ENCODE assay signal across 27 cellular contexts in the genomic region with DNA sequence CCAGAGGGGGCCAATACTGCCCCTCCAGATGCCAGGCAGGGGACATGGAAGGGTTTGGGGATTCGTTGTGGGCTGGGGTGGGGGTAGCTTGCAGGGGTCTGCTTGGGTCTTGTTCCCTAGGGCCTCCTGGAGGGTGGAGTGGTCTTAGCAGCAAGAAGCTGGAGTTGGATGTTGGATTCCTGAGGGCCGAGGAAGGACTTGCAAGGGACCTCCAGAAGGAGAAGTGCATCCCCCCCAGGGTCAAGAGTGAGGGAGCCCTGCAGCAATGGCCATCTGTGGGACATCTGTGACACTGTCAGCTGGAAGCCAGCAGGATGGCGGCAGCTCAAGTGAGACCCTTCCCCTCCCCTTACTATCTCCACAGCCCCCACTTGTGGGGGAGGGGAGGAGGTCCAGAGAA. TPM values are rescaled to one million over a fixed set of nuclear protein-coding genes. Genes with fewer than 3 reads are reported as not detected.
"Had no signal": no experiment of that assay in that cellular context is flagged by ENCODE, and none has a peak within 500 bp of the region (broad histone marks: within the 10 kb centered on the region; RNA-seq: fewer than 3 reads in every experiment).

No MANE protein-coding gene starts in this region.

- H3K9me3 ChIP-seq: adrenal gland, esophagus squamous epithelium, ovary, psoas muscle, right lobe of liver had no signal

- H3K9me3 Mint-ChIP-seq: activated naive CD4-positive, alpha-beta T cell treated with anti-CD3 and anti-CD28 coated beads, Interleukin-2, amount 50 U/mL, for 72 hours; stimulated activated naive B cell treated with anti-CD40 and anti-IgM and Interleukin-4, amounts not matched to agents 10 μg/mL and 1 μg/mL and 100 μg/mL, for 72 hours had no signal

- H3K36me3 ChIP-seq: adrenal gland, esophagus squamous epithelium, neural progenitor cell, ovary, right lobe of liver had no signal

- H3K4me3 ChIP-seq: adrenal gland, esophagus squamous epithelium, neural progenitor cell, ovary, psoas muscle, right lobe of liver, SK-N-MC had no signal

- H3K27me3 ChIP-seq: adrenal gland, esophagus squamous epithelium, neural progenitor cell, ovary, right lobe of liver had no signal

- H3K4me3 Mint-ChIP-seq: neural progenitor cell; stimulated activated naive B cell treated with anti-CD40 and anti-IgM and Interleukin-4, amounts not matched to agents 10 μg/mL and 1 μg/mL and 100 μg/mL, for 72 hours; T-cell had no signal

- H3K4me1 ChIP-seq: neural progenitor cell had no signal

- DNase-seq: activated CD4-positive, alpha-beta T cell treated with anti-CD3 and anti-CD28 coated beads, Interleukin-2, amount 50 U/mL, for 1 hour; activated CD4-positive, CD25-positive, alpha-beta regulatory T cell treated with anti-CD3 and anti-CD28 coated beads, Interleukin-2, amount 50 U/mL, for 72 hours; activated CD8-positive, alpha-beta memory T cell treated with anti-CD3 and anti-CD28 coated beads, Interleukin-2, amount 50 U/mL, for 48 hours; activated gamma-delta T cell; activated T-cell treated with anti-CD3 and anti-CD28 coated beads, Interleukin-2, amount 50 U/mL, for 48 hours; adrenal gland; dermis blood vessel endothelial cell; effector memory CD4-positive, alpha-beta T cell; esophagus squamous epithelium; mammary epithelial cell; psoas muscle; right lobe of liver; small intestine; stimulated activated CD4-positive, alpha-beta T cell treated with anti-CD3 and anti-CD28 coated beads, Interleukin-4, amount 100 ng/mL, for 4 hours; stimulated activated naive B cell treated with anti-CD40 and anti-IgM and Interleukin-4, amounts not matched to agents 10 μg/mL and 1 μg/mL and 100 μg/mL, for 72 hours; T-cell had no signal

- H3K27ac Mint-ChIP-seq: activated naive CD4-positive, alpha-beta T cell treated with anti-CD3 and anti-CD28 coated beads, Interleukin-2, amount 50 U/mL, for 72 hours; neural progenitor cell had no signal

- ATAC-seq: activated naive CD4-positive, alpha-beta T cell treated with anti-CD3 and anti-CD28 coated beads, Interleukin-2, amount 50 U/mL, for 72 hours; left lobe of liver; psoas muscle; right lobe of liver; stimulated activated naive B cell treated with anti-CD40 and anti-IgM and Interleukin-4, amounts not matched to agents 10 μg/mL and 1 μg/mL and 100 μg/mL, for 72 hours; T-cell had no signal

- H3K27ac ChIP-seq: neural progenitor cell, ovary, psoas muscle, right lobe of liver, SK-N-MC had no signal

- FAIRE-seq: bronchial epithelial cell, endothelial cell of umbilical vein, keratinocyte, small intestine, urothelium cell line had no signal

- H3K36me3 Mint-ChIP-seq: neural progenitor cell; stimulated activated naive B cell treated with anti-CD40 and anti-IgM and Interleukin-4, amounts not matched to agents 10 μg/mL and 1 μg/mL and 100 μg/mL, for 72 hours; T-cell had no signal

RNA-seq across cellular contexts. Expression of a gene that starts 25.4 kb away (rescaled TPM):
- total RNA-seq: activated naive CD4-positive, alpha-beta T cell treated with anti-CD3 and anti-CD28 coated beads, Interleukin-2, amount 50 U/mL, for 72 hours; bronchial epithelial cell; cerebellum; dermis blood vessel endothelial cell; endothelial cell of umbilical vein; glomerular endothelial cell had no signal

RNA-seq across cellular contexts. Expression of a gene that starts 55.9 kb away (rescaled TPM):
- total RNA-seq: endothelial cell of umbilical vein had no signal
